21 cellular contexts compared by ENCODE assay signal in the genomic region with DNA sequence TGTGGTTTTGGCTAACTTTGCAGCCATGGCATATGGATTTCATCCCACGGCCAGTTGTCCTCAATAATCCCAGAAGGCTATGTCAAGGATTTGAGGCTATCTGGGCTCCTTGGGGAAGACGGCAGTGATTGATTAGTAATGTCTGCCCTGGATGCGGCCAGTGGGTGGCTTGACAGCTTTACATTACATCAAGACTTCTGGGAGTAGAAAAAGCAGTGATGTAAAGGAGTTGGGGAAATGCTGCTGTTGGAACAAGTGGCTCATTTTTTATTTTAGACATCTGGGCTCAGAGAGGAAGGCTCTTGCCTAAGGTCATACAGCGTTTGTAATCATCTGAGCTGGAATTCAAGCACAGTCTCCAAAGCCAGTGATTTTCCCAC.
DNase-seq lines count a peak whose midpoint lies in the region; ATAC-seq, FAIRE-seq and TF ChIP-seq lines count a peak whose summit lies in the region.
"Had no signal": no experiment of that assay in that cellular context is flagged by ENCODE, and none has a peak within 500 bp of the region (broad histone marks: within the 10 kb centered on the region; RNA-seq: fewer than 3 reads in every experiment).

No MANE protein-coding gene starts in this region.

- H3K14ac ChIP-seq in trophoblast cell (ENCODE audit: low read length), result no peak overlapping the region

- H2AK5ac ChIP-seq in trophoblast cell (ENCODE audit: low read length), result no peak overlapping the region

- H3K27ac Mint-ChIP-seq in MCF 10A (ENCODE audit: low read depth, unreplicated experiment), result no peak overlapping the region
- H3K27ac Mint-ChIP-seq in activated T-cell treated with anti-CD3 and anti-CD28 coated beads, Interleukin-2, amount 50 U/mL, for 24 hours, result no peak overlapping the region
- no peak overlapping the region for H3K27ac Mint-ChIP-seq in WTC11
- H3K27ac Mint-ChIP-seq: activated T-helper 1 cell treated with anti-CD3 and anti-CD28 coated beads, Interleukin-12 subunit alpha, Interleukin-12 subunit beta, Interleukin-2, Interleukin-4 antibody, amounts not matched to agents 30 ng/mL and 10 ng/mL and 1 ng/mL, durations not matched to agents 14 hours and 24 hours and 36 hours; immature natural killer cell; memory B cell had no signal

- TF ChIP-seq CTCF in breast epithelium (IDR thresholded peaks at IDR 0.05), result no peak
- no peak for TF ChIP-seq CTCF in MCF 10A (IDR thresholded peaks at IDR 0.05; ENCODE audit: unreplicated experiment)
- no peak for TF ChIP-seq CTCF in keratinocyte (optimal IDR thresholded peaks at IDR 0.05 in 1 of 3, IDR thresholded peaks at IDR 0.05 in 1 of 3, conservative IDR thresholded peaks at IDR 0.05 in 1 of 3; ENCODE audit: extremely low read depth in 1 of 3, insufficient read depth in 2 of 3, low read length in 3 of 3)
- TF ChIP-seq CTCF in WTC11 (IDR thresholded peaks at IDR 0.05), result no peak

- H3K4me3 Mint-ChIP-seq in MCF 10A (ENCODE audit: unreplicated experiment) (no peak overlapping the region), WTC11 (no peak overlapping the region)
- H3K4me3 Mint-ChIP-seq in activated T-cell treated with anti-CD3 and anti-CD28 coated beads, Interleukin-2, amount 50 U/mL, for 24 hours, result no peak overlapping the region
- H3K4me3 Mint-ChIP-seq: activated T-helper 1 cell treated with anti-CD3 and anti-CD28 coated beads, Interleukin-12 subunit alpha, Interleukin-12 subunit beta, Interleukin-2, Interleukin-4 antibody, amounts not matched to agents 30 ng/mL and 10 ng/mL and 1 ng/mL, durations not matched to agents 14 hours and 24 hours and 36 hours; CD4-positive, CD25-positive, alpha-beta regulatory T cell; memory B cell had no signal

- H3K4ac ChIP-seq in trophoblast cell (ENCODE audit: low read depth, low read length), result no peak overlapping the region

- H2AFZ ChIP-seq in keratinocyte (ENCODE audit: control insufficient read depth, low read length) (no peak overlapping the region), trophoblast cell (ENCODE audit: insufficient read depth, low read length, poor library complexity) (no peak overlapping the region)

- peaks cover 5% of the 10 kb centered on the region for H3K9me1 ChIP-seq in keratinocyte (ENCODE audit: control insufficient read depth, extremely low read depth, insufficient read depth, low read length)

- no peak for TF ChIP-seq POLR2A in breast epithelium (IDR thresholded peaks at IDR 0.05)

- WGBS in trophoblast cell (ENCODE audit: extremely low coverage, insufficient coverage, insufficient read length), result no CpG with 5 or more reads among the region's 4 CpGs

- H3K27me3 ChIP-seq in breast epithelium, result no peaks in the 10 kb centered on the region
- no peaks in the 10 kb centered on the region for H3K27me3 ChIP-seq in keratinocyte (ENCODE audit: control insufficient read depth, extremely low read depth, insufficient read depth, low read length)
- H3K27me3 ChIP-seq in trophoblast cell (ENCODE audit: insufficient read depth, low read length), result no peaks in the 10 kb centered on the region
- H3K27me3 ChIP-seq: colonic mucosa had no signal

- H4K91ac ChIP-seq in trophoblast cell (ENCODE audit: low read depth, low read length), result no peak overlapping the region

- DNase-seq in breast epithelium (ENCODE audit: low spot score in 2 of 2) (no peak), MCF 10A (ENCODE audit: unreplicated experiment) (no peak), keratinocyte (ENCODE audit: low read depth, low spot score) (no peak), trophoblast cell (peak in 1 of 2 donors; percentile 29), NCI-H187 treated with DMSO at 0.1 percent for 48 hours (lab: John Stamatoyannopoulos, UW) (no peak), WTC11 (ENCODE audit: low spot score) (no peak), hypothalamus (lab: John Stamatoyannopoulos, UW) (no peak)
- no peak for DNase-seq in activated T-cell treated with anti-CD3 and anti-CD28 coated beads, Interleukin-2, amount 50 U/mL, for 24 hours
- DNase-seq: activated CD4-positive, alpha-beta T cell treated with anti-CD3 and anti-CD28 coated beads, Interleukin-2, amount 50 U/mL, for 48 hours; CD4-positive, CD25-positive, alpha-beta regulatory T cell; colonic mucosa; DND-41; glutamatergic neuron; KBM-7; NCI-H1105; NCI-H2171 treated with DMSO at 0.1 percent for 48 hours; stimulated activated CD4-positive, alpha-beta T cell treated with anti-CD3 and anti-CD28 coated beads, Interleukin-2, amount 100 ng/mL, for 48 hours had no signal

- H3K4me1 Mint-ChIP-seq in MCF 10A (ENCODE audit: insufficient read depth, unreplicated experiment) (no peaks in the 10 kb centered on the region), WTC11 (no peaks in the 10 kb centered on the region)
- H3K4me1 Mint-ChIP-seq in activated T-cell treated with anti-CD3 and anti-CD28 coated beads, Interleukin-2, amount 50 U/mL, for 24 hours (ENCODE audit: low read depth), result peaks cover 22% of the 10 kb centered on the region
- H3K4me1 Mint-ChIP-seq: memory B cell had no signal

- BruUV-seq in MCF 10A (replicated peaks; lab: Mats Ljungman, UMichigan), result no TSS peak

- H3K36me3 ChIP-seq in breast epithelium (no peaks in the 10 kb centered on the region), keratinocyte (ENCODE audit: control insufficient read depth in 2 of 2, extremely low read depth in 1 of 2, insufficient read depth in 2 of 2, low read length in 2 of 2) (peaks cover 59 to 72% of the 10 kb centered on the region in 2 experiments), trophoblast cell (ENCODE audit: control insufficient read depth in 1 of 2, insufficient read depth in 2 of 2, low read length in 2 of 2) (peaks cover 55 to 69% of the 10 kb centered on the region in 2 experiments)

- peak overlapping the region; percentile 4 for H3K4me2 ChIP-seq in keratinocyte (ENCODE audit: control insufficient read depth, extremely low read depth, insufficient read depth, low read depth, low read length)
- no peak overlapping the region for H3K4me2 ChIP-seq in trophoblast cell (ENCODE audit: low read length)

- H3K27me3 Mint-ChIP-seq in MCF 10A (ENCODE audit: insufficient read depth, unreplicated experiment) (no peaks in the 10 kb centered on the region), WTC11 (ENCODE audit: low read depth) (no peaks in the 10 kb centered on the region)
- no peaks in the 10 kb centered on the region for H3K27me3 Mint-ChIP-seq in activated T-cell treated with anti-CD3 and anti-CD28 coated beads, Interleukin-2, amount 50 U/mL, for 24 hours
- H3K27me3 Mint-ChIP-seq: CD4-positive, CD25-positive, alpha-beta regulatory T cell; memory B cell had no signal

- CTCF ChIA-PET in MCF 10A (lab: Yijun Ruan, JAX) (interaction anchor here (1.0 to 2.0 kb wide), 2 partner anchors 34 to 95 kb away, joined by 3 to 6 read pairs; partner anchors contain the start of gene FLNB), WTC11 (lab: Charles Lee) (no interaction called here)

- no peak for ATAC-seq in WTC11

- H3K79me1 ChIP-seq in trophoblast cell (ENCODE audit: low read length), result peaks cover 2% of the 10 kb centered on the region

- H3K9ac ChIP-seq in keratinocyte (ENCODE audit: control insufficient read depth, extremely low read depth, insufficient read depth, low read length), result peak overlapping the region; percentile 1
- no peak overlapping the region for H3K9ac ChIP-seq in trophoblast cell (ENCODE audit: low read length)

- H3K9me3 ChIP-seq in breast epithelium (no peaks in the 10 kb centered on the region), keratinocyte (ENCODE audit: control insufficient read depth, low read depth, low read length) (no peaks in the 10 kb centered on the region), trophoblast cell (ENCODE audit: insufficient read depth, low read depth, low read length) (peaks cover 2% of the 10 kb centered on the region)
- H3K9me3 ChIP-seq: colonic mucosa had no signal

- POLR2A ChIA-PET in MCF 10A (lab: Yijun Ruan, JAX), result interaction anchor here (0.6 kb wide), 1 partner anchor 95 kb away, joined by 3 read pairs; no protein-coding TSS in a partner anchor
- POLR2A ChIA-PET in WTC11 (lab: Charles Lee), result no interaction called here

- H3K18ac ChIP-seq in trophoblast cell (ENCODE audit: low read length), result no peak overlapping the region

- dilution Hi-C loops in keratinocyte (cut with MboI; ENCODE audit: extremely low pct_ligation_motif_present, low sequenced_read_pairs), result no loop called here

- H3K4me1 ChIP-seq in breast epithelium, result peaks cover 0 to 24% of the 10 kb centered on the region in 2 donors
- peaks cover 27% of the 10 kb centered on the region for H3K4me1 ChIP-seq in keratinocyte (ENCODE audit: control insufficient read depth, extremely low read depth, insufficient read depth, low read length)
- H3K4me1 ChIP-seq in trophoblast cell (ENCODE audit: control insufficient read depth in 1 of 2, insufficient read depth in 2 of 2, low read length in 2 of 2), result peaks cover 2 to 3% of the 10 kb centered on the region in 2 experiments
- H3K4me1 ChIP-seq: colonic mucosa had no signal

- intact Hi-C loops in breast epithelium (cut with DNase I; ENCODE audit: low total_unique reads), result no loop called here
- intact Hi-C loops in MCF 10A (cut with micrococcal nuclease), result no loop called here

- no peaks in the 10 kb centered on the region for H3K9me3 Mint-ChIP-seq in MCF 10A (ENCODE audit: unreplicated experiment)
- no peaks in the 10 kb centered on the region for H3K9me3 Mint-ChIP-seq in activated T-cell treated with anti-CD3 and anti-CD28 coated beads, Interleukin-2, amount 50 U/mL, for 24 hours
- H3K9me3 Mint-ChIP-seq in WTC11, result no peaks in the 10 kb centered on the region
- H3K9me3 Mint-ChIP-seq: activated T-helper 1 cell treated with anti-CD3 and anti-CD28 coated beads, Interleukin-12 subunit alpha, Interleukin-12 subunit beta, Interleukin-2, Interleukin-4 antibody, amounts not matched to agents 30 ng/mL and 10 ng/mL and 1 ng/mL, durations not matched to agents 14 hours and 24 hours and 36 hours; CD4-positive, CD25-positive, alpha-beta regulatory T cell; memory B cell had no signal

- peaks cover 39% of the 10 kb centered on the region for H4K20me1 ChIP-seq in keratinocyte (ENCODE audit: control insufficient read depth, extremely low read depth, insufficient read depth, low read length)

- H4K8ac ChIP-seq in trophoblast cell (ENCODE audit: low read depth, low read length), result no peak overlapping the region

- FAIRE-seq in keratinocyte (lab: Jason Lieb, UNC), result no peak

- H2BK12ac ChIP-seq in trophoblast cell (ENCODE audit: low read length), result no peak overlapping the region

- no peak overlapping the region for H3K23ac ChIP-seq in trophoblast cell (ENCODE audit: low read length)

- H3K4me3 ChIP-seq in breast epithelium (no peak overlapping the region), keratinocyte (ENCODE audit: control insufficient read depth in 2 of 3, extremely low read depth in 1 of 3, insufficient read depth in 2 of 3, low read depth in 1 of 3, low read length in 3 of 3) (no peak overlapping the region), trophoblast cell (ENCODE audit: low read depth, low read length) (no peak overlapping the region)
- H3K4me3 ChIP-seq: colonic mucosa had no signal

- H2BK5ac ChIP-seq in trophoblast cell (ENCODE audit: low read depth, low read length, poor library complexity), result no peak overlapping the region

- H3K79me2 ChIP-seq in keratinocyte (ENCODE audit: control insufficient read depth, insufficient read depth, low read length) (peaks cover 39% of the 10 kb centered on the region), trophoblast cell (ENCODE audit: control insufficient read depth, insufficient read depth, low read length, poor library complexity) (no peaks in the 10 kb centered on the region)

- no peak overlapping the region for H4K12ac ChIP-seq in trophoblast cell (ENCODE audit: low read depth, low read length)

- H2BK120ac ChIP-seq in trophoblast cell (ENCODE audit: insufficient read depth, low read length, poor library complexity), result peak overlapping the region; percentile 2

- H3K27ac ChIP-seq in breast epithelium (peak overlapping the region; percentile 85 to 87), keratinocyte (ENCODE audit: control insufficient read depth, insufficient read depth, low read length) (peak overlapping the region; percentile 55), trophoblast cell (ENCODE audit: low read depth, low read length) (no peak overlapping the region)
- H3K27ac ChIP-seq: colonic mucosa, HL-60 had no signal

- H3K36me3 Mint-ChIP-seq in MCF 10A (ENCODE audit: insufficient read depth, unreplicated experiment), result peaks cover 99% of the 10 kb centered on the region
- H3K36me3 Mint-ChIP-seq in activated T-cell treated with anti-CD3 and anti-CD28 coated beads, Interleukin-2, amount 50 U/mL, for 24 hours (ENCODE audit: low read depth), result peaks cover 76% of the 10 kb centered on the region
- peaks cover 66% of the 10 kb centered on the region for H3K36me3 Mint-ChIP-seq in WTC11
